1 cellular context compared by ENCODE assay signal in genomic region chr11:22624742-22625447, GRCh38.
A peak's percentile ranks its signal among the peaks of the same experiment; 100 is the strongest.
TF ChIP-seq lines count a peak whose summit lies in the region.

No MANE protein-coding gene starts in this region.

TF ChIP-seq in IMR-90, 13 proteins besides CTCF, POLR2A, EP300 and RAD21:
- TF ChIP-seq MAZ (IDR thresholded peaks at IDR 0.05; ENCODE audit: borderline replicate concordance, low read depth, low read length) (no peak), CEBPB (IDR thresholded peaks at IDR 0.05; ENCODE audit: low read depth, low read length) (peak; percentile 73)
